19 cellular contexts compared by ENCODE assay signal in genomic region chr14:90536511-90537191, GRCh38.
A peak's percentile ranks its signal among the peaks of the same experiment; 100 is the strongest.
DNase-seq lines count a peak whose midpoint lies in the region; FAIRE-seq and TF ChIP-seq lines count a peak whose summit lies in the region.
"Had no signal": no experiment of that assay in that cellular context is flagged by ENCODE, and none has a peak within 500 bp of the region (broad histone marks: within the 10 kb centered on the region; RNA-seq: fewer than 3 reads in every experiment).

No MANE protein-coding gene starts in this region.

- H3K4me1 ChIP-seq in esophagus muscularis mucosa, result peaks cover 33 to 38% (median 33%) of the 10 kb centered on the region in 4 donors

- H3K9me3 Mint-ChIP-seq in nephron, result no peaks in the 10 kb centered on the region
- H3K9me3 Mint-ChIP-seq: activated naive CD4-positive, alpha-beta T cell treated with anti-CD3 and anti-CD28 coated beads for 36 hours; HFFc6; natural killer cell treated with Interleukin-12 subunit alpha and Interleukin-12 subunit beta and Interleukin-15 and Interleukin-18, amount 100 ng/mL, for 72 hours; type B pancreatic cell had no signal

- intact Hi-C loops in esophagus muscularis mucosa (cut with DNase I), result no loop called here

- FAIRE-seq in RCC 7860 (lab: Jason Lieb, UNC), result no peak
- FAIRE-seq: GM18507 had no signal

- no peak for TF ChIP-seq POLR2A in esophagus muscularis mucosa (IDR thresholded peaks at IDR 0.05; ENCODE audit: low read depth)

- peaks cover 0 to 25% (median 24%) of the 10 kb centered on the region in 4 donors for H3K36me3 ChIP-seq in esophagus muscularis mucosa
- H3K36me3 ChIP-seq: brain microvascular endothelial cell had no signal

- H3K27ac Mint-ChIP-seq in nephron, result peak overlapping the region; percentile 14 to 70 (median 56)
- H3K27ac Mint-ChIP-seq: activated naive CD4-positive, alpha-beta T cell treated with anti-CD3 and anti-CD28 coated beads for 36 hours; HFFc6; natural killer cell treated with Interleukin-12 subunit alpha and Interleukin-12 subunit beta and Interleukin-15 and Interleukin-18, amount 100 ng/mL, for 72 hours; type B pancreatic cell had no signal

- in situ Hi-C loops in ACHN (cut with HindIII; ENCODE audit: low pct_ligation_motif_present, low pct_unique_long_range_greater_than_20kb, low sequenced_read_pairs), result no loop called here

- TF ChIP-seq CTCF in esophagus muscularis mucosa (IDR thresholded peaks at IDR 0.05), result no peak
- no peak for TF ChIP-seq CTCF in nephron (IDR thresholded peaks at IDR 0.05; ENCODE audit: unreplicated experiment in 3 of 3)

- no peaks in the 10 kb centered on the region for H3K27me3 ChIP-seq in esophagus muscularis mucosa
- H3K27me3 ChIP-seq: brain microvascular endothelial cell had no signal

- DNase-seq in ACHN (peak; percentile 44), RCC 7860 (ENCODE audit: low spot score) (peak; percentile 64), esophagus muscularis mucosa (ENCODE audit: extremely low spot score) (no peak), COLO668 (lab: John Stamatoyannopoulos, UW; ENCODE audit: unreplicated experiment) (no peak), NAMALWA (ENCODE audit: low spot score) (no peak), AG08395 (ENCODE audit: low spot score) (no peak), AG20443 (ENCODE audit: low spot score) (no peak)
- DNase-seq: activated naive CD4-positive, alpha-beta T cell treated with anti-CD3 and anti-CD28 coated beads for 36 hours; brain microvascular endothelial cell; HFFc6; NCI-H1092; NCI-H2171; NCI-H82; stimulated activated CD4-positive, alpha-beta T cell treated with anti-CD3 and anti-CD28 coated beads, Interleukin-4, amount 100 ng/mL, for 24 hours had no signal

- H3K27me3 Mint-ChIP-seq in nephron (ENCODE audit: low read depth), result no peaks in the 10 kb centered on the region
- H3K27me3 Mint-ChIP-seq: natural killer cell treated with Interleukin-12 subunit alpha and Interleukin-12 subunit beta and Interleukin-15 and Interleukin-18, amount 100 ng/mL, for 72 hours; type B pancreatic cell had no signal

- peaks cover 21% of the 10 kb centered on the region for H3K36me3 Mint-ChIP-seq in nephron (ENCODE audit: low read depth)
- H3K36me3 Mint-ChIP-seq: natural killer cell treated with Interleukin-12 subunit alpha and Interleukin-12 subunit beta and Interleukin-15 and Interleukin-18, amount 100 ng/mL, for 72 hours had no signal

- no peak for TF ChIP-seq EP300 in esophagus muscularis mucosa (IDR thresholded peaks at IDR 0.05)

- 65% methylated on average over 23 of the region's 23 CpGs for WGBS in esophagus muscularis mucosa

- H3K9me3 ChIP-seq in esophagus muscularis mucosa, result no peaks in the 10 kb centered on the region

- no peak overlapping the region for H3K4me3 ChIP-seq in esophagus muscularis mucosa
- H3K4me3 ChIP-seq: lung had no signal

- H3K4me1 Mint-ChIP-seq in nephron, result peaks cover 22% of the 10 kb centered on the region

- peak overlapping the region; percentile 44 to 68 (median 62) for H3K27ac ChIP-seq in esophagus muscularis mucosa (replicated peaks in 1 of 4)
- H3K27ac ChIP-seq: brain microvascular endothelial cell had no signal

- H3K4me3 Mint-ChIP-seq in nephron, result no peak overlapping the region
- H3K4me3 Mint-ChIP-seq: activated naive CD4-positive, alpha-beta T cell treated with anti-CD3 and anti-CD28 coated beads for 36 hours; HFFc6; natural killer cell treated with Interleukin-12 subunit alpha and Interleukin-12 subunit beta and Interleukin-15 and Interleukin-18, amount 100 ng/mL, for 72 hours; type B pancreatic cell had no signal

Comparison
In these comparisons a context has a peak if more than half of its experiments do, and no peak if none do; other contexts are left out.
1. DNase-seq: peak in ACHN (single experiment) and RCC 7860 (single experiment); none in esophagus muscularis mucosa (single experiment), COLO668 (single experiment), NAMALWA (single experiment), AG08395 (single experiment) and AG20443 (single experiment).